ENCODE assay signal across 38 cellular contexts in genomic region chr3:19077388-19077787, GRCh38.
"Had no signal": no experiment of that assay in that cellular context is flagged by ENCODE, and none has a peak within 500 bp of the region (broad histone marks: within the 10 kb centered on the region; RNA-seq: fewer than 3 reads in every experiment).

No MANE protein-coding gene starts in this region.

- H3K9me3 Mint-ChIP-seq: activated naive CD4-positive, alpha-beta T cell treated with anti-CD3 and anti-CD28 coated beads for 36 hours; activated naive CD4-positive, alpha-beta T cell treated with anti-CD3 and anti-CD28 coated beads, Interleukin-2, amount 10 ng/mL, durations not matched to agents 7 days and 5 days; activated naive CD4-positive, alpha-beta T cell treated with anti-CD3 and anti-CD28 coated beads, Interleukin-2, amount 50 U/mL, for 72 hours; activated naive CD8-positive, alpha-beta T cell treated with anti-CD3 and anti-CD28 coated beads for 36 hours; activated naive CD8-positive, alpha-beta T cell treated with anti-CD3 and anti-CD28 coated beads, Interleukin-2, amount 10 ng/mL, durations not matched to agents 7 days and 5 days; activated naive CD8-positive, alpha-beta T cell treated with anti-CD3 and anti-CD28 coated beads, Interleukin-2, amount 50 U/mL, for 24 hours; activated T-cell treated with anti-CD3 and anti-CD28 coated beads, Interleukin-2, amount 50 U/mL, for 24 hours; activated T-cell treated with anti-CD3 and anti-CD28 coated beads, Interleukin-2, amount 50 U/mL, for 4 hours; activated T-cell treated with anti-CD3 and anti-CD28 coated beads, Interleukin-2, amount 50 U/mL, for 72 hours; activated T-helper 1 cell treated with anti-CD3 and anti-CD28 coated beads, Interleukin-12 subunit alpha, Interleukin-12 subunit beta, Interleukin-2, Interleukin-4 antibody, amounts not matched to agents 30 ng/mL and 10 ng/mL and 1 ng/mL, durations not matched to agents 14 hours and 24 hours and 36 hours; activated T-helper 2 cell treated with anti-CD3 and anti-CD28 coated beads, Interferon-gamma antibody, Interleukin-2, Interleukin-4, amounts not matched to agents 10 μg/mL and 5 μg/mL and 100 μg/mL, durations not matched to agents 14 hours and 24 hours and 36 hours; central memory CD8-positive, alpha-beta T cell had no signal

- DNase-seq: activated effector memory CD4-positive, alpha-beta T cell treated with anti-CD3 and anti-CD28 coated beads, Interleukin-2, amount 50 U/mL, for 16 hours; activated effector memory CD4-positive, alpha-beta T cell treated with Interleukin-2 at 50 U/mL for 16 hours; activated gamma-delta T cell; activated gamma-delta T cell treated with Interleukin-2 at 50 U/mL for 16 hours; activated naive CD4-positive, alpha-beta T cell; activated naive CD4-positive, alpha-beta T cell treated with anti-CD3 and anti-CD28 coated beads for 36 hours; activated naive CD4-positive, alpha-beta T cell treated with anti-CD3 and anti-CD28 coated beads, Interleukin-2, amount 10 ng/mL, durations not matched to agents 7 days and 5 days; activated naive CD4-positive, alpha-beta T cell treated with anti-CD3 and anti-CD28 coated beads, Interleukin-2, amount 50 U/mL, for 16 hours; activated naive CD4-positive, alpha-beta T cell treated with Interleukin-2 at 50 U/mL for 16 hours; activated naive CD8-positive, alpha-beta T cell treated with anti-CD3 and anti-CD28 coated beads for 36 hours; activated naive CD8-positive, alpha-beta T cell treated with anti-CD3 and anti-CD28 coated beads, Interleukin-2, amount 10 ng/mL, durations not matched to agents 7 days and 5 days; activated naive CD8-positive, alpha-beta T cell treated with anti-CD3 and anti-CD28 coated beads, Interleukin-2, amount 50 U/mL, for 24 hours; activated T-cell treated with anti-CD3 and anti-CD28 coated beads, Interleukin-2, amount 50 U/mL, for 1 hour; activated T-cell treated with anti-CD3 and anti-CD28 coated beads, Interleukin-2, amount 50 U/mL, for 24 hours; activated T-cell treated with anti-CD3 and anti-CD28 coated beads, Interleukin-2, amount 50 U/mL, for 4 hours; activated T-cell treated with anti-CD3 and anti-CD28 coated beads, Interleukin-2, amount 50 U/mL, for 48 hours; activated T-cell treated with anti-CD3 and anti-CD28 coated beads, Interleukin-2, amount 50 U/mL, for 72 hours; adrenal gland; amniotic stem cell; amygdala; anterior cingulate cortex; aorta; body of pancreas; brain microvascular endothelial cell; caudate nucleus; central memory CD4-positive, alpha-beta T cell; cerebellar nuclear complex had no signal

- H3K27ac Mint-ChIP-seq: activated naive CD4-positive, alpha-beta T cell treated with anti-CD3 and anti-CD28 coated beads for 36 hours; activated naive CD4-positive, alpha-beta T cell treated with anti-CD3 and anti-CD28 coated beads, Interleukin-2, amount 10 ng/mL, durations not matched to agents 7 days and 5 days; activated naive CD4-positive, alpha-beta T cell treated with anti-CD3 and anti-CD28 coated beads, Interleukin-2, amount 50 U/mL, for 24 hours; activated naive CD4-positive, alpha-beta T cell treated with anti-CD3 and anti-CD28 coated beads, Interleukin-2, amount 50 U/mL, for 72 hours; activated naive CD8-positive, alpha-beta T cell; activated naive CD8-positive, alpha-beta T cell treated with anti-CD3 and anti-CD28 coated beads for 36 hours; activated naive CD8-positive, alpha-beta T cell treated with anti-CD3 and anti-CD28 coated beads, Interleukin-2, amount 10 ng/mL, durations not matched to agents 7 days and 5 days; activated naive CD8-positive, alpha-beta T cell treated with anti-CD3 and anti-CD28 coated beads, Interleukin-2, amount 50 U/mL, for 24 hours; activated T-cell treated with anti-CD3 and anti-CD28 coated beads, Interleukin-2, amount 50 U/mL, for 24 hours; activated T-cell treated with anti-CD3 and anti-CD28 coated beads, Interleukin-2, amount 50 U/mL, for 72 hours; activated T-helper 1 cell treated with anti-CD3 and anti-CD28 coated beads, Interleukin-12 subunit alpha, Interleukin-12 subunit beta, Interleukin-2, Interleukin-4 antibody, amounts not matched to agents 30 ng/mL and 10 ng/mL and 1 ng/mL, durations not matched to agents 14 hours and 24 hours and 36 hours; activated T-helper 17 cell treated with anti-CD3 and anti-CD28 coated beads, Interleukin-2, amount 50 U/mL, for 72 hours; activated T-helper 2 cell treated with anti-CD3 and anti-CD28 coated beads, Interferon-gamma antibody, Interleukin-2, Interleukin-4, amounts not matched to agents 10 μg/mL and 5 μg/mL and 100 μg/mL, durations not matched to agents 14 hours and 24 hours and 36 hours had no signal

- H3K9me3 ChIP-seq: adrenal gland, ascending aorta, body of pancreas, breast epithelium had no signal

- H3K27me3 ChIP-seq: adrenal gland, ascending aorta, body of pancreas, brain microvascular endothelial cell, breast epithelium, cardiac muscle cell had no signal

- H3K36me3 ChIP-seq: adrenal gland, ascending aorta, brain microvascular endothelial cell, breast epithelium, cardiac muscle cell had no signal

- H3K27ac ChIP-seq: adrenal gland, ascending aorta, body of pancreas, brain microvascular endothelial cell, breast epithelium, cardiac muscle cell had no signal

- H3K4me1 Mint-ChIP-seq: activated naive CD4-positive, alpha-beta T cell treated with anti-CD3 and anti-CD28 coated beads, Interleukin-2, amount 10 ng/mL, durations not matched to agents 7 days and 5 days; activated naive CD4-positive, alpha-beta T cell treated with anti-CD3 and anti-CD28 coated beads, Interleukin-2, amount 50 U/mL, for 24 hours; activated naive CD8-positive, alpha-beta T cell treated with anti-CD3 and anti-CD28 coated beads for 36 hours; activated naive CD8-positive, alpha-beta T cell treated with anti-CD3 and anti-CD28 coated beads, Interleukin-2, amount 10 ng/mL, durations not matched to agents 7 days and 5 days; activated naive CD8-positive, alpha-beta T cell treated with anti-CD3 and anti-CD28 coated beads, Interleukin-2, amount 50 U/mL, for 24 hours; activated T-helper 17 cell treated with anti-CD3 and anti-CD28 coated beads, Interleukin-2, amount 50 U/mL, for 72 hours; central memory CD8-positive, alpha-beta T cell had no signal

- H3K4me1 ChIP-seq: adrenal gland, ascending aorta, body of pancreas, breast epithelium had no signal

- ATAC-seq: activated naive CD4-positive, alpha-beta T cell treated with anti-CD3 and anti-CD28 coated beads, Interleukin-2, amount 50 U/mL, for 72 hours; activated naive CD8-positive, alpha-beta T cell treated with anti-CD3 and anti-CD28 coated beads, Interleukin-2, amount 50 U/mL, for 24 hours; activated T-cell treated with anti-CD3 and anti-CD28 coated beads, Interleukin-2, amount 50 U/mL, for 4 hours; activated T-cell treated with anti-CD3 and anti-CD28 coated beads, Interleukin-2, amount 50 U/mL, for 72 hours; activated T-helper 17 cell treated with anti-CD3 and anti-CD28 coated beads, Interleukin-2, amount 50 U/mL, for 72 hours; body of pancreas had no signal

- H3K27me3 Mint-ChIP-seq: activated naive CD4-positive, alpha-beta T cell treated with anti-CD3 and anti-CD28 coated beads, Interleukin-2, amount 10 ng/mL, durations not matched to agents 7 days and 5 days; brain had no signal

- H3K4me3 Mint-ChIP-seq: activated naive CD4-positive, alpha-beta T cell treated with anti-CD3 and anti-CD28 coated beads for 36 hours; activated naive CD4-positive, alpha-beta T cell treated with anti-CD3 and anti-CD28 coated beads, Interleukin-2, amount 10 ng/mL, durations not matched to agents 7 days and 5 days; activated naive CD4-positive, alpha-beta T cell treated with anti-CD3 and anti-CD28 coated beads, Interleukin-2, amount 50 U/mL, for 24 hours; activated naive CD8-positive, alpha-beta T cell; activated naive CD8-positive, alpha-beta T cell treated with anti-CD3 and anti-CD28 coated beads for 36 hours; activated naive CD8-positive, alpha-beta T cell treated with anti-CD3 and anti-CD28 coated beads, Interleukin-2, amount 10 ng/mL, durations not matched to agents 7 days and 5 days; activated naive CD8-positive, alpha-beta T cell treated with anti-CD3 and anti-CD28 coated beads, Interleukin-2, amount 50 U/mL, for 24 hours; activated T-cell treated with anti-CD3 and anti-CD28 coated beads, Interleukin-2, amount 50 U/mL, for 24 hours; activated T-cell treated with anti-CD3 and anti-CD28 coated beads, Interleukin-2, amount 50 U/mL, for 4 hours; activated T-cell treated with anti-CD3 and anti-CD28 coated beads, Interleukin-2, amount 50 U/mL, for 72 hours; activated T-helper 1 cell treated with anti-CD3 and anti-CD28 coated beads, Interleukin-12 subunit alpha, Interleukin-12 subunit beta, Interleukin-2, Interleukin-4 antibody, amounts not matched to agents 30 ng/mL and 10 ng/mL and 1 ng/mL, durations not matched to agents 14 hours and 24 hours and 36 hours; activated T-helper 17 cell treated with anti-CD3 and anti-CD28 coated beads, Interleukin-2, amount 50 U/mL, for 72 hours; brain; central memory CD8-positive, alpha-beta T cell had no signal

- H3K4me3 ChIP-seq: adrenal gland, ascending aorta, body of pancreas, breast epithelium, cardiac muscle cell had no signal

- H3K36me3 Mint-ChIP-seq: activated naive CD4-positive, alpha-beta T cell treated with anti-CD3 and anti-CD28 coated beads, Interleukin-2, amount 10 ng/mL, durations not matched to agents 7 days and 5 days; activated naive CD4-positive, alpha-beta T cell treated with anti-CD3 and anti-CD28 coated beads, Interleukin-2, amount 50 U/mL, for 72 hours; activated naive CD8-positive, alpha-beta T cell; activated naive CD8-positive, alpha-beta T cell treated with anti-CD3 and anti-CD28 coated beads for 36 hours; activated naive CD8-positive, alpha-beta T cell treated with anti-CD3 and anti-CD28 coated beads, Interleukin-2, amount 10 ng/mL, durations not matched to agents 7 days and 5 days; brain had no signal
